In the genomic region with DNA sequence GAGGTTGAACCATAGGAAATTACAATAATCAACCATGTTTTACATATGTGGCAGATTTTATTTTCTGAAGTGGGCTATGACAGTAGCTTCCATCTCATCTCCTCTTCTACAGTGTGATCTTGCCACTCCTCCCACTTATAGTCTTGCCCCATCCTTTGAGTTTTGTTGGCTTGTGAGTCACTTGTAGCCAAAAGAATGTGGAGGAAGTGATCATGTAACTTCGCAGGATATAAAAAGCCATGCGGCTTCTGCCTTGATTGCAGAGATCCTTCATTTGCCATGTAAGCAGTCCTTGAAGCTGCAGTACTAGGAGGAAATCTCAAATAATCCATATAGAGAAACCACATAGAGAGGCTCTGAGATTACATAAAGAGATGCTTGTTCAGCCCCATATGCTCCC, we compare ENCODE assay signal across 2 cellular contexts.
TF ChIP-seq lines count a peak whose summit lies in the region.

No MANE protein-coding gene starts in this region.

TF ChIP-seq in liver, 16 proteins besides CTCF, POLR2A, EP300 and RAD21:
- TF ChIP-seq, protein P1, sequence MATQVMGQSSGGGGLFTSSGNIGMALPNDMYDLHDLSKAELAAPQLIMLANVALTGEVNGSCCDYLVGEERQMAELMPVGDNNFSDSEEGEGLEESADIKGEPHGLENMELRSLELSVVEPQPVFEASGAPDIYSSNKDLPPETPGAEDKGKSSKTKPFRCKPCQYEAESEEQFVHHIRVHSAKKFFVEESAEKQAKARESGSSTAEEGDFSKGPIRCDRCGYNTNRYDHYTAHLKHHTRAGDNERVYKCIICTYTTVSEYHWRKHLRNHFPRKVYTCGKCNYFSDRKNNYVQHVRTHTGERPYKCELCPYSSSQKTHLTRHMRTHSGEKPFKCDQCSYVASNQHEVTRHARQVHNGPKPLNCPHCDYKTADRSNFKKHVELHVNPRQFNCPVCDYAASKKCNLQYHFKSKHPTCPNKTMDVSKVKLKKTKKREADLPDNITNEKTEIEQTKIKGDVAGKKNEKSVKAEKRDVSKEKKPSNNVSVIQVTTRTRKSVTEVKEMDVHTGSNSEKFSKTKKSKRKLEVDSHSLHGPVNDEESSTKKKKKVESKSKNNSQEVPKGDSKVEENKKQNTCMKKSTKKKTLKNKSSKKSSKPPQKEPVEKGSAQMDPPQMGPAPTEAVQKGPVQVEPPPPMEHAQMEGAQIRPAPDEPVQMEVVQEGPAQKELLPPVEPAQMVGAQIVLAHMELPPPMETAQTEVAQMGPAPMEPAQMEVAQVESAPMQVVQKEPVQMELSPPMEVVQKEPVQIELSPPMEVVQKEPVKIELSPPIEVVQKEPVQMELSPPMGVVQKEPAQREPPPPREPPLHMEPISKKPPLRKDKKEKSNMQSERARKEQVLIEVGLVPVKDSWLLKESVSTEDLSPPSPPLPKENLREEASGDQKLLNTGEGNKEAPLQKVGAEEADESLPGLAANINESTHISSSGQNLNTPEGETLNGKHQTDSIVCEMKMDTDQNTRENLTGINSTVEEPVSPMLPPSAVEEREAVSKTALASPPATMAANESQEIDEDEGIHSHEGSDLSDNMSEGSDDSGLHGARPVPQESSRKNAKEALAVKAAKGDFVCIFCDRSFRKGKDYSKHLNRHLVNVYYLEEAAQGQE (IDR thresholded peaks at IDR 0.05): no peak
- TF ChIP-seq SP1 (IDR thresholded peaks at IDR 0.05) (no peak), HNF4A (conservative IDR thresholded peaks at IDR 0.05) (no peak)

TF ChIP-seq in HepG2, 621 proteins besides CTCF, POLR2A, EP300 and RAD21:
- TF ChIP-seq TFDP2 (CRISPR knock-in tag; IDR thresholded peaks at IDR 0.05) (no peak), AKAP8 (CRISPR knock-in tag; IDR thresholded peaks at IDR 0.05) (no peak), ZNF709 (CRISPR knock-in tag; IDR thresholded peaks at IDR 0.05) (no peak), ETV6 (CRISPR knock-in tag; conservative IDR thresholded peaks at IDR 0.05) (no peak), AGO2 (optimal IDR thresholded peaks at IDR 0.05; ENCODE audit: low read depth, low read length) (no peak), MEIS1 (CRISPR knock-in tag; IDR thresholded peaks at IDR 0.05; ENCODE audit: borderline replicate concordance) (no peak), ZFP36L2 (CRISPR knock-in tag; IDR thresholded peaks at IDR 0.05) (no peak)
- TF ChIP-seq, protein P2, sequence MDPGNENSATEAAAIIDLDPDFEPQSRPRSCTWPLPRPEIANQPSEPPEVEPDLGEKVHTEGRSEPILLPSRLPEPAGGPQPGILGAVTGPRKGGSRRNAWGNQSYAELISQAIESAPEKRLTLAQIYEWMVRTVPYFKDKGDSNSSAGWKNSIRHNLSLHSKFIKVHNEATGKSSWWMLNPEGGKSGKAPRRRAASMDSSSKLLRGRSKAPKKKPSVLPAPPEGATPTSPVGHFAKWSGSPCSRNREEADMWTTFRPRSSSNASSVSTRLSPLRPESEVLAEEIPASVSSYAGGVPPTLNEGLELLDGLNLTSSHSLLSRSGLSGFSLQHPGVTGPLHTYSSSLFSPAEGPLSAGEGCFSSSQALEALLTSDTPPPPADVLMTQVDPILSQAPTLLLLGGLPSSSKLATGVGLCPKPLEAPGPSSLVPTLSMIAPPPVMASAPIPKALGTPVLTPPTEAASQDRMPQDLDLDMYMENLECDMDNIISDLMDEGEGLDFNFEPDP (CRISPR knock-in tag; conservative IDR thresholded peaks at IDR 0.05): no peak
